Comparison of ENCODE assay signal across 9 cellular contexts in the genomic region with DNA sequence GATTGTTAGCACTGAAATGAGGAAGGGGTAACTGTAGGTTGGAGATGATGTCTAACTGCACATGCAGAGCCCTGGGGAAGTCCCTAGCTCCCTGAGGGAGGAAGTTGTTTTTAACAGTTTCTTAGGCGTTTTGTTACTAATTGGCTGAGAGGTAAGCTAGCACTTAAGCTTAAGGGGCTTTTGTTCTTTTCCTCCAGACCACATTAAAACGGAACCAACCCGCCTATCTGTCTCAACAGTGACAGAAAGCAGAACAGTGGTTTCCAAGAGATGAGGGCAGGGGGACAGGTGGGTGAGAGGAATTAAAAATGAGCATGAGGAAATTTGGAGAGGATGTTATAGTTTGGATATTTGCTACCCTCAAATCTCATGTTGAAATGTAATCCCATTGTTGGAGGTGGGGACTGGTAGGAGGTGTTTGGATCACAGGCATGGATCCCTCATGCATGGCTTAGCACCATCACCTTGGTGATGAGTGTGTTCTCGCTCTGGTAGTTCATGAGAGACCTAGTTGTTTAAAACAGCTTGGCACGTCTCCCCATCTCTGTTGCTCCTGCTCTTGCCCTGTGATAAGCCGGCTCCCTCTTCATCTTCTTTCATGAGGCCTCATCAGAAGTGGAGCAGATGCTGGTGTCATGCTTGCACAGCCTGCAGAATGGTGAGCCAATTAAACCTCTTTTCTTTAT. TPM values are rescaled to one million over a fixed set of nuclear protein-coding genes. Genes with fewer than 3 reads are reported as not detected.
DNase-seq lines count a peak whose midpoint lies in the region; ATAC-seq and TF ChIP-seq lines count a peak whose summit lies in the region.
"Had no signal": no experiment of that assay in that cellular context is flagged by ENCODE, and none has a peak within 500 bp of the region (broad histone marks: within the 10 kb centered on the region; RNA-seq: fewer than 3 reads in every experiment).

No MANE protein-coding gene starts in this region.

- in situ Hi-C loops in GM23248 (cut with MboI) = no loop called here

- no peak overlapping the region for H2AFZ ChIP-seq in GM23248

- no peaks in the 10 kb centered on the region for H4K20me1 ChIP-seq in GM23248 (ENCODE audit: insufficient read depth)

- no peaks in the 10 kb centered on the region for H3F3A ChIP-seq in GM23248 (ENCODE audit: insufficient read depth)

- H3K9me3 ChIP-seq in suprapubic skin (no peaks in the 10 kb centered on the region), GM23248 (ENCODE audit: low read depth) (no peaks in the 10 kb centered on the region)

- no peak overlapping the region for H3K9ac ChIP-seq in GM23248

- H3K27ac ChIP-seq in suprapubic skin (no peak overlapping the region), caudate nucleus (ENCODE audit: low read depth, low read length) (no peak overlapping the region), GM23248 (no peak overlapping the region)

- H3K79me2 ChIP-seq in GM23248 (ENCODE audit: insufficient read depth) = no peaks in the 10 kb centered on the region

- no peak overlapping the region for H3K4me2 ChIP-seq in GM23248 (ENCODE audit: unreplicated experiment)

- DNase-seq in NCI-H1694 treated with DMSO at 0.1 percent for 48 hours (lab: John Stamatoyannopoulos, UW) (peak; percentile 83), left lobe of liver (ENCODE audit: low spot score) (no peak), suprapubic skin (ENCODE audit: low spot score in 2 of 2) (no peak), caudate nucleus (lab: John Stamatoyannopoulos, UW) (no peak), GM23248 (no peak)
- DNase-seq in activated CD4-positive, alpha-beta T cell treated with anti-CD3 and anti-CD28 coated beads, Interleukin-2, amount 50 U/mL, for 48 hours = peak; percentile 26 to 47

- no peaks in the 10 kb centered on the region for H3K9me2 ChIP-seq in GM23248 (ENCODE audit: insufficient read depth)

- H3K27me3 ChIP-seq in suprapubic skin (no peaks in the 10 kb centered on the region), GM23248 (replicated peaks; ENCODE audit: insufficient read depth) (no peaks in the 10 kb centered on the region)

- H3K36me3 ChIP-seq in suprapubic skin (no peaks in the 10 kb centered on the region), GM23248 (ENCODE audit: low read depth) (no peaks in the 10 kb centered on the region)

- no peak for TF ChIP-seq EP300 in suprapubic skin (IDR thresholded peaks at IDR 0.05)

- H3K4me3 ChIP-seq in suprapubic skin (no peak overlapping the region), GM23248 (no peak overlapping the region)
- H3K4me3 ChIP-seq: SK-N-MC had no signal

- WGBS in suprapubic skin = 54% methylated on average over 6 of the region's 6 CpGs
- WGBS in GM23248 (ENCODE audit: low coverage in 1 of 2, low lambda C conversion rate in 2 of 2, missing lambda C conversion rate in 2 of 2), 2 experiments = 29 to 35% methylated on average over 6 of the region's 6 CpGs

- TF ChIP-seq CTCF in suprapubic skin (IDR thresholded peaks at IDR 0.05) = no peak

- H3K4me1 ChIP-seq in suprapubic skin (no peaks in the 10 kb centered on the region), GM23248 (ENCODE audit: insufficient read depth) (no peaks in the 10 kb centered on the region)

- ATAC-seq in GM18519 (IDR thresholded peaks at IDR 0.05; ENCODE audit: low FRiP score, unreplicated experiment) (peak; percentile 89), HG02678 (IDR thresholded peaks at IDR 0.05; ENCODE audit: unreplicated experiment) (peak; percentile 75), left lobe of liver (peak; percentile 39)

- TF ChIP-seq POLR2A in suprapubic skin (IDR thresholded peaks at IDR 0.05) = no peak

RNA-seq across cellular contexts. Expression of gene LYRM7, which starts 38.9 kb away (rescaled TPM):
- total RNA-seq in left lobe of liver = 4.8 TPM
- 10 to 100 TPM in 1 of 4 donors, 1 to 10 TPM in 3; 7.0 to 10.4 (median 8.0) TPM for total RNA-seq in suprapubic skin
- total RNA-seq in GM23248 (2014; rRNA removed; shearing (Covaris generic)) = 7.5 and 8.5 TPM in 2 replicates
- 23.4 and 27.5 TPM in 2 replicates for polyA plus RNA-seq in GM23248 (2016; fragmentation: Nextera tagmentation; extraction: Ambion mirVana)

RNA-seq across cellular contexts. Expression of gene HINT1, which starts 44.6 kb away (rescaled TPM):
- total RNA-seq in left lobe of liver = 178 TPM
- total RNA-seq in suprapubic skin = 100 to 1,000 TPM; 150 to 239 (median 206) TPM
- 150 and 184 TPM in 2 replicates for total RNA-seq in GM23248 (2014; rRNA removed; shearing (Covaris generic))
- polyA plus RNA-seq in GM23248 (2016; fragmentation: Nextera tagmentation; extraction: Ambion mirVana) = 458 and 466 TPM in 2 replicates

RNA-seq across cellular contexts. Expression of gene CDC42SE2, which starts 54.2 kb away (rescaled TPM):
- total RNA-seq in left lobe of liver (9.9 TPM), suprapubic skin (10 to 100 TPM; 32.4 to 46.6 (median 36.7) TPM)
- 17.5 and 22.1 TPM in 2 replicates for total RNA-seq in GM23248 (2014; rRNA removed; shearing (Covaris generic))
- 13.7 and 14.3 TPM in 2 replicates for polyA plus RNA-seq in GM23248 (2016; fragmentation: Nextera tagmentation; extraction: Ambion mirVana)

Comparison
In these comparisons a context has a peak if more than half of its experiments do, and no peak if none do; other contexts are left out.
1. ATAC-seq: peak in every context shown above with its lines; median percentile 89 in GM18519; 75 in HG02678; 39 in left lobe of liver.
2. DNase-seq: peak in NCI-H1694 treated with DMSO at 0.1 percent for 48 hours (single experiment) and activated CD4-positive, alpha-beta T cell treated with anti-CD3 and anti-CD28 coated beads, Interleukin-2, amount 50 U/mL, for 48 hours (2 of 2); none in left lobe of liver (single experiment), suprapubic skin (0 of 2), caudate nucleus (0 of 61) and GM23248 (single experiment).